9 cellular contexts compared by ENCODE assay signal in the genomic region with DNA sequence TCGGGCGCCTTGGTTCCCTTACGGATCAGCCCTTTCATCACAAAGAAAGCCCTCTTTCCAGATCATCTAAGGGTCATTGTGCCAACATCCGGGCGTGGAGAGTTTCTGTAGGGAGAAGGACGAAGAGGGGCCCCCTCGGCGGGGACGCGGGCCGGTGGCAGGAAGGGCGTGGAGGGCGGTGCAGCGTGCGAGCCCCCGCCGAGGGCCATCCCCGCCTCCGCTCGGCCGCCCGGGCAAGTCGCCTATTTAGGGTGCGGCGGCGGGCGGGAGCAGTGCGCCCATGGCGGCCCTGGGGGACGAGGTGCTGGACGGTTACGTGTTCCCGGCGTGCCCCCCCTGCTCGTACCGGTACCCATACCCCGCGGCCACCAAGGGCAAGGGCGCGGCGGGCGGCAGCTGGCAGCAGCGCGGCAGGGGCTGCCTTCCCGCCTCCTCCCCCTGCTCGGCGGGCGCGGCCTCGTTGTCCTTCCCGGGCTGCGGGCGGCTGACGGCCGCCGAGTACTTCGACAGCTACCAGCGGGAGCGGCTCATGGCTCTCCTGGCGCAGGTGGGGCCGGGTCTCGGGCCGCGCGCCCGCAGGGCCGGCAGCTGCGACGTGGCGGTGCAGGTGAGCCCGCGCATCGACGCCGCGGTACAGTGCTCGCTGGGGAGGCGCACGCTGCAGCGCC. TPM values are rescaled to one million over a fixed set of nuclear protein-coding genes. Genes with fewer than 3 reads are reported as not detected.
DNase-seq lines count a peak whose midpoint lies in the region; ATAC-seq and TF ChIP-seq lines count a peak whose summit lies in the region.
"Had no signal": no experiment of that assay in that cellular context is flagged by ENCODE, and none has a peak within 500 bp of the region (broad histone marks: within the 10 kb centered on the region; RNA-seq: fewer than 3 reads in every experiment).

A gene with protein sequence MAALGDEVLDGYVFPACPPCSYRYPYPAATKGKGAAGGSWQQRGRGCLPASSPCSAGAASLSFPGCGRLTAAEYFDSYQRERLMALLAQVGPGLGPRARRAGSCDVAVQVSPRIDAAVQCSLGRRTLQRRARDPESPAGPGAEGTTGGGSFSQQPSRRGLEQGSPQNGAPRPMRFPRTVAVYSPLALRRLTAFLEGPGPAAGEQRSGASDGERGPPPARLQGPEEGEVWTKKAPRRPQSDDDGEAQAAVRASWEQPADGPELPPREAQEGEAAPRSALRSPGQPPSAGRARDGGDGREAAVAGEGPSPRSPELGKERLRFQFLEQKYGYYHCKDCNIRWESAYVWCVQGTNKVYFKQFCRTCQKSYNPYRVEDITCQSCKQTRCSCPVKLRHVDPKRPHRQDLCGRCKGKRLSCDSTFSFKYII (plus strand): TSS at position 241 of the 668 bp plus-strand sequence. CDS start 40 bp downstream, at position 281.

- DNase-seq in activated CD4-positive, CD25-positive, alpha-beta regulatory T cell (lab: John Stamatoyannopoulos, UW) = no peak
- peak; percentile 21 for DNase-seq in activated naive CD8-positive, alpha-beta T cell treated with anti-CD3 and anti-CD28 coated beads for 36 hours
- DNase-seq in immature natural killer cell (no peak), suprapubic skin (ENCODE audit: low spot score in 2 of 2) (no peak), AG08395 (ENCODE audit: low spot score) (no peak), GDM1 (lab: John Stamatoyannopoulos, UW) (no peak)

- H3K9me3 ChIP-seq in suprapubic skin = no peaks in the 10 kb centered on the region

- TF ChIP-seq EP300 in suprapubic skin (IDR thresholded peaks at IDR 0.05) = no peak

- peaks cover 43% of the 10 kb centered on the region for H3K27me3 ChIP-seq in suprapubic skin

- no peak within 1 kb of the TSS for H3K27ac ChIP-seq in suprapubic skin
- H3K27ac ChIP-seq: C4-2B had no signal

- H3K36me3 ChIP-seq in suprapubic skin = no peaks in the 10 kb centered on the region

- TF ChIP-seq CTCF in suprapubic skin (IDR thresholded peaks at IDR 0.05) = no peak

- no peak within 1 kb of the TSS for H3K27ac Mint-ChIP-seq in activated naive CD8-positive, alpha-beta T cell treated with anti-CD3 and anti-CD28 coated beads for 36 hours
- no peak within 1 kb of the TSS for H3K27ac Mint-ChIP-seq in immature natural killer cell

- WGBS in suprapubic skin = 3% methylated on average over 7 of the region's 80 CpGs

- H3K9me3 Mint-ChIP-seq in activated naive CD8-positive, alpha-beta T cell treated with anti-CD3 and anti-CD28 coated beads for 36 hours = no peaks in the 10 kb centered on the region
- H3K9me3 Mint-ChIP-seq in immature natural killer cell = peaks cover 0 to 2% (median 0%) of the 10 kb centered on the region in 6 donors

- peak; percentile 21 to 38 for ATAC-seq in activated CD4-positive, CD25-positive, alpha-beta regulatory T cell treated with anti-CD3 and anti-CD28 coated beads, Interleukin-2, amount 50 U/mL, for 24 hours
- no peak for ATAC-seq in GM19023 (IDR thresholded peaks at IDR 0.05; ENCODE audit: unreplicated experiment)

- TF ChIP-seq POLR2A in suprapubic skin (IDR thresholded peaks at IDR 0.05) = no peak

- peak within 1 kb of the TSS; percentile 56 for H3K4me3 Mint-ChIP-seq in activated naive CD8-positive, alpha-beta T cell treated with anti-CD3 and anti-CD28 coated beads for 36 hours
- peak within 1 kb of the TSS in 4 of 5 donors; percentile 44 to 61 (median 54) for H3K4me3 Mint-ChIP-seq in immature natural killer cell

- H3K4me1 ChIP-seq in suprapubic skin = peaks cover 14% of the 10 kb centered on the region

- no peaks in the 10 kb centered on the region for H3K4me1 Mint-ChIP-seq in activated naive CD8-positive, alpha-beta T cell treated with anti-CD3 and anti-CD28 coated beads for 36 hours
- peaks cover 0 to 2% of the 10 kb centered on the region in 2 donors for H3K4me1 Mint-ChIP-seq in immature natural killer cell

- H3K4me3 ChIP-seq in suprapubic skin = peak within 1 kb of the TSS; percentile 51

- H3K36me3 Mint-ChIP-seq in activated naive CD8-positive, alpha-beta T cell treated with anti-CD3 and anti-CD28 coated beads for 36 hours = no peaks in the 10 kb centered on the region
- no peaks in the 10 kb centered on the region for H3K36me3 Mint-ChIP-seq in immature natural killer cell

- H3K27me3 Mint-ChIP-seq in activated naive CD8-positive, alpha-beta T cell treated with anti-CD3 and anti-CD28 coated beads for 36 hours = peaks cover 51% of the 10 kb centered on the region
- peaks cover 11 to 24% (median 24%) of the 10 kb centered on the region in 3 donors for H3K27me3 Mint-ChIP-seq in immature natural killer cell (ENCODE audit: low read depth in 3 of 3)

RNA-seq across cellular contexts. Expression of the gene that starts here (rescaled TPM):
- not detected for total RNA-seq in activated naive CD8-positive, alpha-beta T cell treated with anti-CD3 and anti-CD28 coated beads for 36 hours
- not detected for polyA plus RNA-seq in immature natural killer cell
- total RNA-seq in suprapubic skin = not detected

Comparison
In these comparisons a context has a peak if more than half of its experiments do, and no peak if none do; other contexts are left out.
1. Peak in DNase-seq in activated naive CD8-positive, alpha-beta T cell treated with anti-CD3 and anti-CD28 coated beads for 36 hours; RNA of the gene not detected or under 1 TPM.